In genomic region chr3:184260571-184261269, GRCh38 we compare ENCODE assay signal across 8 cellular contexts. TPM values are rescaled to one million over a fixed set of nuclear protein-coding genes. Genes with fewer than 3 reads are reported as not detected.
DNase-seq lines count a peak whose midpoint lies in the region; ATAC-seq, FAIRE-seq and TF ChIP-seq lines count a peak whose summit lies in the region.

No MANE protein-coding gene starts in this region.

- H3K9me3 ChIP-seq in AG04450 (ENCODE audit: control insufficient read depth, insufficient read depth, low read length) (no peaks in the 10 kb centered on the region), keratinocyte (ENCODE audit: control insufficient read depth, low read depth, low read length) (no peaks in the 10 kb centered on the region), upper lobe of left lung (no peaks in the 10 kb centered on the region)

- no peak overlapping the region for H3K27ac ChIP-seq in AG04450 (ENCODE audit: low read depth, low read length)
- H3K27ac ChIP-seq in keratinocyte (ENCODE audit: control insufficient read depth, insufficient read depth, low read length), result no peak overlapping the region
- H3K27ac ChIP-seq in upper lobe of left lung, result no peak overlapping the region

- H3K4me3 Mint-ChIP-seq in activated T-cell treated with anti-CD3 and anti-CD28 coated beads, Interleukin-2, amount 50 U/mL, for 72 hours, result peak overlapping the region; percentile 80 to 90

- CTCF ChIA-PET in AG04450 (lab: Charles Lee), result interaction anchor here (1.1 to 4.0 kb wide), 3 partner anchors 9 to 33 kb away, joined by 3 to 19 read pairs (median 7); partner anchors contain the start of gene EEF1AKMT4

- no peaks in the 10 kb centered on the region for H3K79me2 ChIP-seq in keratinocyte (ENCODE audit: control insufficient read depth, insufficient read depth, low read length)

- peaks cover 24% of the 10 kb centered on the region for H3K4me1 Mint-ChIP-seq in activated T-cell treated with anti-CD3 and anti-CD28 coated beads, Interleukin-2, amount 50 U/mL, for 72 hours (ENCODE audit: low read depth)

- H3K36me3 Mint-ChIP-seq in activated T-cell treated with anti-CD3 and anti-CD28 coated beads, Interleukin-2, amount 50 U/mL, for 72 hours (ENCODE audit: insufficient read depth in 2 of 2), result peaks cover 2 to 6% of the 10 kb centered on the region in 2 donors

- no peaks in the 10 kb centered on the region for H3K9me3 Mint-ChIP-seq in activated T-cell treated with anti-CD3 and anti-CD28 coated beads, Interleukin-2, amount 50 U/mL, for 72 hours

- peaks cover 4 to 6% of the 10 kb centered on the region in 2 experiments for H3K36me3 ChIP-seq in keratinocyte (ENCODE audit: control insufficient read depth in 2 of 2, extremely low read depth in 1 of 2, insufficient read depth in 2 of 2, low read length in 2 of 2)
- H3K36me3 ChIP-seq in upper lobe of left lung, result peaks cover 0 to 3% (median 0%) of the 10 kb centered on the region in 4 donors

- DNase-seq in AG04450 (ENCODE audit: low read depth, low spot score) (no peak), H54 (ENCODE audit: insufficient read length, low spot score) (peak; percentile 60), keratinocyte (ENCODE audit: low read depth, low spot score) (no peak), upper lobe of left lung (peak in 1 of 2 donors; percentile 88), SIG-M5 treated with dmso at 0.1 percent for 504 hours (lab: John Stamatoyannopoulos, UW; ENCODE audit: unreplicated experiment) (no peak), SW 1271 (lab: John Stamatoyannopoulos, UW) (no peak), NAMALWA (ENCODE audit: low spot score) (no peak)
- DNase-seq in activated T-cell treated with anti-CD3 and anti-CD28 coated beads, Interleukin-2, amount 50 U/mL, for 72 hours, result no peak

- no peak overlapping the region for H3K27ac Mint-ChIP-seq in activated T-cell treated with anti-CD3 and anti-CD28 coated beads, Interleukin-2, amount 50 U/mL, for 72 hours

- no peak overlapping the region for H3K9ac ChIP-seq in keratinocyte (ENCODE audit: control insufficient read depth, extremely low read depth, insufficient read depth, low read length)

- TF ChIP-seq EP300 in upper lobe of left lung (IDR thresholded peaks at IDR 0.05), result no peak

- no peaks in the 10 kb centered on the region for H4K20me1 ChIP-seq in keratinocyte (ENCODE audit: control insufficient read depth, extremely low read depth, insufficient read depth, low read length)

- peaks cover 37% of the 10 kb centered on the region for H3K27me3 Mint-ChIP-seq in activated T-cell treated with anti-CD3 and anti-CD28 coated beads, Interleukin-2, amount 50 U/mL, for 72 hours (ENCODE audit: low read depth)

- TF ChIP-seq POLR2A in H54 (IDR thresholded peaks at IDR 0.05; ENCODE audit: low read depth, low read length), result no peak
- TF ChIP-seq POLR2A in upper lobe of left lung (IDR thresholded peaks at IDR 0.05), result no peak

- peak; percentile 2 for ATAC-seq in activated T-cell treated with anti-CD3 and anti-CD28 coated beads, Interleukin-2, amount 50 U/mL, for 72 hours (replicated peaks in 1 of 2)
- no peak for ATAC-seq in upper lobe of left lung (ENCODE audit: low FRiP score in 2 of 2)

- H2AFZ ChIP-seq in keratinocyte (ENCODE audit: control insufficient read depth, low read length), result no peak overlapping the region

- H3K4me1 ChIP-seq in keratinocyte (ENCODE audit: control insufficient read depth, extremely low read depth, insufficient read depth, low read length) (peaks cover 13% of the 10 kb centered on the region), upper lobe of left lung (peaks cover 30 to 35% (median 32%) of the 10 kb centered on the region in 4 donors)

- POLR2A ChIA-PET in AG04450 (lab: Yijun Ruan, JAX), result interaction anchor here (0.8 kb wide), 1 partner anchor 32 kb away, joined by 3 read pairs; no protein-coding TSS in a partner anchor

- H3K27me3 ChIP-seq in AG04450 (ENCODE audit: control insufficient read depth, insufficient read depth, low read length) (peaks cover 31% of the 10 kb centered on the region), keratinocyte (ENCODE audit: control insufficient read depth, extremely low read depth, insufficient read depth, low read length) (peaks cover 22% of the 10 kb centered on the region), upper lobe of left lung (peaks cover 0 to 32% (median 16%) of the 10 kb centered on the region in 4 donors)

- dilution Hi-C loops in keratinocyte (cut with MboI; ENCODE audit: extremely low pct_ligation_motif_present, low sequenced_read_pairs), result no loop called here

- H3K9me1 ChIP-seq in keratinocyte (ENCODE audit: control insufficient read depth, extremely low read depth, insufficient read depth, low read length), result no peaks in the 10 kb centered on the region

- WGBS in upper lobe of left lung, 2 donors, result 2 to 3% methylated on average over 18 to 20 of the region's 55 CpGs

- H3K4me2 ChIP-seq in keratinocyte (ENCODE audit: control insufficient read depth, extremely low read depth, insufficient read depth, low read depth, low read length), result peak overlapping the region; percentile 35

- TF ChIP-seq CTCF in AG04450 (IDR thresholded peaks at IDR 0.05; ENCODE audit: low read depth, low read length) (no peak), keratinocyte (optimal IDR thresholded peaks at IDR 0.05 in 1 of 3, IDR thresholded peaks at IDR 0.05 in 1 of 3, conservative IDR thresholded peaks at IDR 0.05 in 1 of 3; ENCODE audit: extremely low read depth in 1 of 3, insufficient read depth in 2 of 3, low read length in 3 of 3) (no peak), upper lobe of left lung (IDR thresholded peaks at IDR 0.05) (no peak)

- FAIRE-seq in H54 (lab: Jason Lieb, UNC), result no peak
- FAIRE-seq in keratinocyte (lab: Jason Lieb, UNC), result no peak

- H3K4me3 ChIP-seq in AG04450 (ENCODE audit: low read depth, low read length) (peak overlapping the region; percentile 59), keratinocyte (ENCODE audit: control insufficient read depth in 2 of 3, extremely low read depth in 1 of 3, insufficient read depth in 2 of 3, low read depth in 1 of 3, low read length in 3 of 3) (peak overlapping the region; percentile 30 to 59 (median 49)), upper lobe of left lung (peak overlapping the region in 3 of 4 donors; percentile 49 to 62 (median 55))

RNA-seq across cellular contexts. Expression of gene CAMK2N2, which starts 0.6 kb away (rescaled TPM):
- 0.07 and 0.27 TPM in 2 replicates for polyA plus RNA-seq in AG04450 (2011; rRNA removed)
- 0.22 TPM in 1 of 2 replicates, not detected in the other for polyA minus RNA-seq in AG04450 (2011; rRNA and poly(A)+ RNA removed)
- under 1 TPM; 0.24 to 0.35 TPM for total RNA-seq in activated T-cell treated with anti-CD3 and anti-CD28 coated beads, Interleukin-2, amount 50 U/mL, for 72 hours
- polyA plus RNA-seq in keratinocyte, result 0.06 to 0.29 TPM (median 0.18 TPM) in 3 replicates
- not detected for polyA plus RNA-seq in keratinocyte (2011; ENCODE audit: low read depth)
- polyA plus RNA-seq in keratinocyte (2011; cell fraction: cytosol; rRNA removed), result 0.13 and 0.27 TPM in 2 replicates
- 0.11 and 0.13 TPM in 2 replicates for polyA plus RNA-seq in keratinocyte (2011; cell fraction: nucleus; rRNA removed)
- 0.60 TPM in 1 of 2 replicates, not detected in the other for polyA plus RNA-seq in keratinocyte (2012; ENCODE audit: low replicate concordance)
- polyA minus RNA-seq in keratinocyte, result 0.16 to 0.30 TPM in 2 of 3 replicates, not detected in the other
- polyA minus RNA-seq in keratinocyte (2011; cell fraction: cytosol; rRNA and poly(A)+ RNA removed), result not detected
- not detected in 2 replicates for polyA minus RNA-seq in keratinocyte (2011; cell fraction: nucleus; rRNA and poly(A)+ RNA removed)
- total RNA-seq in upper lobe of left lung, result under 1 TPM in 2 of 6 donors, not detected in 4; 0.26 to 0.44 TPM

RNA-seq across cellular contexts. Expression of gene EEF1AKMT4, which starts 11.2 kb away (rescaled TPM):
- polyA plus RNA-seq in AG04450 (2011; rRNA removed) (3.2 and 4.0 TPM in 2 replicates), keratinocyte (10.8 to 18.6 TPM (median 13.2 TPM) in 3 replicates)
- 2.3 and 4.3 TPM in 2 replicates for polyA minus RNA-seq in AG04450 (2011; rRNA and poly(A)+ RNA removed)
- 1 to 10 TPM; 3.5 to 3.6 TPM for total RNA-seq in activated T-cell treated with anti-CD3 and anti-CD28 coated beads, Interleukin-2, amount 50 U/mL, for 72 hours
- polyA plus RNA-seq in keratinocyte (2011; ENCODE audit: low read depth), result 0.66 TPM
- 12.5 and 20.2 TPM in 2 replicates for polyA plus RNA-seq in keratinocyte (2011; cell fraction: cytosol; rRNA removed)
- 10.1 and 10.5 TPM in 2 replicates for polyA plus RNA-seq in keratinocyte (2011; cell fraction: nucleus; rRNA removed)
- polyA plus RNA-seq in keratinocyte (2012; ENCODE audit: low replicate concordance), result 11.6 and 12.0 TPM in 2 replicates
- 16.2 to 29.1 TPM (median 19.3 TPM) in 3 replicates for polyA minus RNA-seq in keratinocyte
- polyA minus RNA-seq in keratinocyte (2011; cell fraction: cytosol; rRNA and poly(A)+ RNA removed), result 18.0 TPM
- polyA minus RNA-seq in keratinocyte (2011; cell fraction: nucleus; rRNA and poly(A)+ RNA removed), result 4.1 and 4.5 TPM in 2 replicates
- total RNA-seq in upper lobe of left lung, result 1 to 10 TPM; 1.8 to 8.8 (median 4.1) TPM

RNA-seq across cellular contexts. Expression of gene ALG3, which starts 12.0 kb away (rescaled TPM):
- polyA plus RNA-seq in AG04450 (2011; rRNA removed) (35.6 and 44.5 TPM in 2 replicates), keratinocyte (44.4 to 49.6 TPM (median 48.2 TPM) in 3 replicates)
- polyA minus RNA-seq in AG04450 (2011; rRNA and poly(A)+ RNA removed), result 107 and 122 TPM in 2 replicates
- total RNA-seq in activated T-cell treated with anti-CD3 and anti-CD28 coated beads, Interleukin-2, amount 50 U/mL, for 72 hours, result 10 to 100 TPM; 22.7 to 26.3 TPM
- polyA plus RNA-seq in keratinocyte (2011; ENCODE audit: low read depth), result 16.6 TPM
- polyA plus RNA-seq in keratinocyte (2011; cell fraction: cytosol; rRNA removed), result 43.6 and 51.1 TPM in 2 replicates
- polyA plus RNA-seq in keratinocyte (2011; cell fraction: nucleus; rRNA removed), result 61.7 and 62.7 TPM in 2 replicates
- polyA plus RNA-seq in keratinocyte (2012; ENCODE audit: low replicate concordance), result 48.9 and 57.1 TPM in 2 replicates
- polyA minus RNA-seq in keratinocyte, result 171 to 295 TPM (median 171 TPM) in 3 replicates
- polyA minus RNA-seq in keratinocyte (2011; cell fraction: cytosol; rRNA and poly(A)+ RNA removed), result 83.3 TPM
- 33.0 and 43.5 TPM in 2 replicates for polyA minus RNA-seq in keratinocyte (2011; cell fraction: nucleus; rRNA and poly(A)+ RNA removed)
- total RNA-seq in upper lobe of left lung, result 10 to 100 TPM; 16.2 to 60.8 (median 37.6) TPM

RNA-seq across cellular contexts. Expression of gene ECE2, which starts 15.1 kb away (rescaled TPM):
- polyA plus RNA-seq in AG04450 (2011; rRNA removed), result not detected in 2 replicates
- not detected in 2 replicates for polyA minus RNA-seq in AG04450 (2011; rRNA and poly(A)+ RNA removed)
- not detected for total RNA-seq in activated T-cell treated with anti-CD3 and anti-CD28 coated beads, Interleukin-2, amount 50 U/mL, for 72 hours
- not detected in 3 replicates for polyA plus RNA-seq in keratinocyte
- polyA plus RNA-seq in keratinocyte (2011; ENCODE audit: low read depth), result not detected
- not detected in 2 replicates for polyA plus RNA-seq in keratinocyte (2011; cell fraction: cytosol; rRNA removed)
- not detected in 2 replicates for polyA plus RNA-seq in keratinocyte (2011; cell fraction: nucleus; rRNA removed)
- not detected in 2 replicates for polyA plus RNA-seq in keratinocyte (2012; ENCODE audit: low replicate concordance)
- not detected in 3 replicates for polyA minus RNA-seq in keratinocyte
- not detected for polyA minus RNA-seq in keratinocyte (2011; cell fraction: cytosol; rRNA and poly(A)+ RNA removed)
- not detected in 2 replicates for polyA minus RNA-seq in keratinocyte (2011; cell fraction: nucleus; rRNA and poly(A)+ RNA removed)
- total RNA-seq in upper lobe of left lung, result not detected

RNA-seq across cellular contexts. Expression of gene VWA5B2, which starts 31.3 kb away (rescaled TPM):
- polyA plus RNA-seq in AG04450 (2011; rRNA removed), result not detected in 2 replicates
- not detected in 2 replicates for polyA minus RNA-seq in AG04450 (2011; rRNA and poly(A)+ RNA removed)
- total RNA-seq in activated T-cell treated with anti-CD3 and anti-CD28 coated beads, Interleukin-2, amount 50 U/mL, for 72 hours, result under 1 TPM in 1 of 2 donors, not detected in 1; 0.07 TPM
- not detected in 3 replicates for polyA plus RNA-seq in keratinocyte
- polyA plus RNA-seq in keratinocyte (2011; ENCODE audit: low read depth), result not detected
- polyA plus RNA-seq in keratinocyte (2011; cell fraction: cytosol; rRNA removed), result not detected in 2 replicates
- not detected in 2 replicates for polyA plus RNA-seq in keratinocyte (2011; cell fraction: nucleus; rRNA removed)
- 0.68 TPM in 1 of 2 replicates, not detected in the other for polyA plus RNA-seq in keratinocyte (2012; ENCODE audit: low replicate concordance)
- polyA minus RNA-seq in keratinocyte, result not detected in 3 replicates
- not detected for polyA minus RNA-seq in keratinocyte (2011; cell fraction: cytosol; rRNA and poly(A)+ RNA removed)
- not detected in 2 replicates for polyA minus RNA-seq in keratinocyte (2011; cell fraction: nucleus; rRNA and poly(A)+ RNA removed)
- total RNA-seq in upper lobe of left lung, result 1 to 10 TPM in 2 of 6 donors, under 1 TPM in 3, not detected in 1; 0.17 to 1.2 (median 0.51) TPM

Comparison
In these comparisons a context has a peak if more than half of its experiments do, and no peak if none do; other contexts are left out.
1. ATAC-seq: peak in activated T-cell treated with anti-CD3 and anti-CD28 coated beads, Interleukin-2, amount 50 U/mL, for 72 hours (2 of 2); none in upper lobe of left lung (0 of 2).
2. Peak in every context shown above with its lines, with median percentiles within 50 percentile points of each other: H3K4me3 ChIP-seq.